9 cellular contexts compared by ENCODE assay signal in the genomic region with DNA sequence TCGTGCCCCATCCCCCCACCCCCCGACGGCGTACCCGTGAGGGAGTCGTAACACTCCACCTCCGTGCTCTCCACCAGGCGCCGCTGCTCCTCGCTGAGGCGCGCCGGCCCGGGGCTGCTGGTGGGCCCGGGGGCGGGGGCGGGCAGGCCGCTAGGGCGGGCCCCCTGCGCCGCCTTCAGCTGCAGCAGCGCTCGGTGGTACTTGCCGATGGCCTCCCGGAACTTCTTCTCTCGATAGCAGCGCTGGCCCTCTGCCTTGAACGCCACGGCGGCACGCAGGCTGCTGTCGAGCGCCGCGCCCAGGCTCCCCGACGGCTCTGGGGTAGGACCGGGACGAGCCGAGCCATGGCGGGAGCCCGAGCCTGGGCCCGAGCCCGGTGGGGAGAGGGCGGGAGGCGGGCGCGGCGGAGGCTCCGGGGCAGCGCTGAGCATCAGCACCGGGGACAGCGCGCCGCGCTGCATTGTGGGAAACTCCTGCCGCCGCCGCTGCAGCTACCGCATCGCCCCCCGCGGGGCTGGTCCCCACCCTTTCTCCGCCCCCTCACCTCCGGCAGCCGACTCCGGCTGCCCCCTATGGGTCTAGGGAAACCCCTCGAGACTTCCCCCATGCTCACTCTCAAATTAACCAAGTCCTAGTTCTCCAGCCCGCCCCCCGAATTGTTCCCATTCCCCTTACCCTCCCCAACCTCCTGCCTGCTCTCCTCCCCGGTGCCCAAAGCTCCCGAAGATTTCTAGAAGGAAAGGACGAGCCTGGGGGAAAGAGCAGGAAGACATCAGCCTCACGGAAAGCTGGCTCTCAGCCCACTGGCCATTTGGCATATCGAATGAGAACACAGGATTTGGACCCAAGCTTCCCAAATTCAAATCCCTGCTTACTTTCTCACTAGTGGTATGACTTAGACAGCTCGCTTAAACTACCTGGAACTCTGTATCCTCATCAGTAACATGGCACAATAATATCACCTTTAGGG. TPM values are rescaled to one million over a fixed set of nuclear protein-coding genes. Genes with fewer than 3 reads are reported as not detected.
DNase-seq lines count a peak whose midpoint lies in the region; ATAC-seq, FAIRE-seq and TF ChIP-seq lines count a peak whose summit lies in the region.
"Had no signal": no experiment of that assay in that cellular context is flagged by ENCODE, and none has a peak within 500 bp of the region (broad histone marks: within the 10 kb centered on the region; RNA-seq: fewer than 3 reads in every experiment).

Gene TTC9B (minus strand): TSS at position 464 of the 970 bp plus-strand sequence. CDS start 3 bp downstream, at position 461.

- WGBS in neuronal stem cell (ENCODE audit: extremely low coverage in 2 of 2, insufficient read length in 2 of 2, insufficient replicate concordance in 1 of 2), 2 donors = no CpG with 5 or more reads among the region's 76 CpGs
- 7 to 16% methylated on average over 11 to 28 of the region's 76 CpGs for WGBS in thyroid gland, 2 donors

- H3K23ac ChIP-seq in neuronal stem cell (ENCODE audit: low read depth, low read length, poor library complexity) = peak within 1 kb of the TSS; percentile 95

- ATAC-seq in T-helper 17 cell (peak; percentile 66), HG03095 (IDR thresholded peaks at IDR 0.05; ENCODE audit: unreplicated experiment) (no peak)

- peaks cover 6% of the 10 kb centered on the region for H3K4me1 Mint-ChIP-seq in T-helper 17 cell

- DNase-seq in GM12891 (ENCODE audit: insufficient read length, low spot score) = no peak
- DNase-seq in T-helper 17 cell = peak in 2 of 3 donors; percentile 27 to 51
- peak; percentile 83 for DNase-seq in cerebellum (ENCODE audit: low spot score)
- DNase-seq in neuronal stem cell (ENCODE audit: low spot score) = peak; percentile 67
- no peak for DNase-seq in NCI-H1105 treated with DMSO at 0.1 percent for 48 hours (lab: John Stamatoyannopoulos, UW)
- no peak for DNase-seq in thyroid gland
- DNase-seq in 8988T = no peak

- H3K36me3 ChIP-seq in neuronal stem cell (replicated peaks in 1 of 2; ENCODE audit: control insufficient read depth in 2 of 2, insufficient read depth in 2 of 2, low read length in 2 of 2) = peaks cover 0 to 4% of the 10 kb centered on the region in 2 donors
- no peaks in the 10 kb centered on the region for H3K36me3 ChIP-seq in thyroid gland

- peaks cover 2% of the 10 kb centered on the region for H3K79me1 ChIP-seq in neuronal stem cell (ENCODE audit: low read depth, low read length)

- no peak within 1 kb of the TSS for H2AK5ac ChIP-seq in neuronal stem cell (ENCODE audit: low read depth, low read length)

- H2BK5ac ChIP-seq in neuronal stem cell (ENCODE audit: low read length) = no peak within 1 kb of the TSS

- H3K18ac ChIP-seq in neuronal stem cell (ENCODE audit: low read length) = peak within 1 kb of the TSS; percentile 57

- no peak within 1 kb of the TSS for H3K4ac ChIP-seq in neuronal stem cell (ENCODE audit: low read length)

- H3K4me3 Mint-ChIP-seq in T-helper 17 cell = no peak within 1 kb of the TSS

- H2BK120ac ChIP-seq in neuronal stem cell (ENCODE audit: low read depth, low read length) = no peak within 1 kb of the TSS

- peaks cover 42% of the 10 kb centered on the region for H3K27me3 Mint-ChIP-seq in T-helper 17 cell

- H3K14ac ChIP-seq in neuronal stem cell (ENCODE audit: low read length) = no peak within 1 kb of the TSS

- H3K27ac ChIP-seq in neuronal stem cell (replicated peaks; ENCODE audit: low read length) (no peak within 1 kb of the TSS), thyroid gland (no peak within 1 kb of the TSS)

- peak within 1 kb of the TSS; percentile 82 for H2AFZ ChIP-seq in neuronal stem cell (ENCODE audit: low read length)

- H3K36me3 Mint-ChIP-seq in T-helper 17 cell (ENCODE audit: low read depth) = peaks cover 4% of the 10 kb centered on the region

- no peak within 1 kb of the TSS for H3K27ac Mint-ChIP-seq in T-helper 17 cell

- no peak within 1 kb of the TSS for H3K9ac ChIP-seq in neuronal stem cell (ENCODE audit: low read depth, low read length, poor library complexity)

- FAIRE-seq in GM12891 (lab: Jason Lieb, UNC) = peak; percentile 48

- no peak within 1 kb of the TSS for H4K91ac ChIP-seq in neuronal stem cell (ENCODE audit: low read depth, low read length, poor library complexity)

- no peak for TF ChIP-seq CTCF in thyroid gland (IDR thresholded peaks at IDR 0.05)

- intact Hi-C loops in thyroid gland (cut with DNase I) = no loop called here

- peak within 1 kb of the TSS; percentile 33 for H3K4me2 ChIP-seq in neuronal stem cell (ENCODE audit: insufficient read depth, low read length, poor library complexity, severe bottlenecking)

- no peak for TF ChIP-seq POLR2A in GM12891 (IDR thresholded peaks at IDR 0.05; ENCODE audit: low read depth, low read length)
- no peak for TF ChIP-seq POLR2A in thyroid gland (IDR thresholded peaks at IDR 0.05)

- H3K4me3 ChIP-seq in neuronal stem cell (ENCODE audit: low read length in 2 of 2) (no peak within 1 kb of the TSS), thyroid gland (replicated peaks in 1 of 3) (no peak within 1 kb of the TSS)

- H3K27me3 ChIP-seq in neuronal stem cell (ENCODE audit: control insufficient read depth in 3 of 3, insufficient read depth in 3 of 3, low read depth in 1 of 3, low read length in 3 of 3) (peaks cover 6 to 46% (median 34%) of the 10 kb centered on the region in 3 experiments), thyroid gland (no peaks in the 10 kb centered on the region)

- no peak within 1 kb of the TSS for H2BK12ac ChIP-seq in neuronal stem cell (ENCODE audit: low read length)

- H4K8ac ChIP-seq in neuronal stem cell (ENCODE audit: low read depth, low read length) = no peak within 1 kb of the TSS

- H3K4me1 ChIP-seq in neuronal stem cell (ENCODE audit: control insufficient read depth in 2 of 2, insufficient read depth in 1 of 2, low read depth in 1 of 2, low read length in 2 of 2) (no peaks in the 10 kb centered on the region), thyroid gland (peaks cover 0 to 22% of the 10 kb centered on the region in 2 donors)

- H2BK15ac ChIP-seq in neuronal stem cell (ENCODE audit: low read length) = no peak within 1 kb of the TSS

- H3K9me3 ChIP-seq in T-helper 17 cell (ENCODE audit: control insufficient read depth, low read length, poor library complexity, severe bottlenecking) (no peaks in the 10 kb centered on the region), neuronal stem cell (replicated peaks in 1 of 2; ENCODE audit: control insufficient read depth in 2 of 2, insufficient read depth in 1 of 2, low read depth in 1 of 2, low read length in 2 of 2) (peaks cover 0 to 2% of the 10 kb centered on the region in 2 donors), thyroid gland (no peaks in the 10 kb centered on the region)

TF ChIP-seq in GM12891, 5 proteins besides CTCF, POLR2A, EP300 and RAD21:
- no peak for TF ChIP-seq SPI1 (IDR thresholded peaks at IDR 0.05; ENCODE audit: low read depth, low read length)
- TF ChIP-seq POLR2AphosphoS5 (IDR thresholded peaks at IDR 0.05; ENCODE audit: low read depth, low read length) = no peak
- no peak for TF ChIP-seq PAX5 (IDR thresholded peaks at IDR 0.05; ENCODE audit: insufficient read depth, low read length, severe bottlenecking)

RNA-seq across cellular contexts. Expression of gene TTC9B, which starts in this region (rescaled TPM):
- polyA plus RNA-seq in GM12891 (2012; ENCODE audit: low read depth, missing spikeins) = 0.13 TPM
- not detected for total RNA-seq in T-helper 17 cell
- total RNA-seq in cerebellum = 15.0 TPM
- polyA plus RNA-seq in neuronal stem cell (2013, experiment 1 of 2) = not detected
- not detected for polyA plus RNA-seq in neuronal stem cell (2013, experiment 2 of 2)
- total RNA-seq in thyroid gland = not detected
- total RNA-seq: fibroblast of lung had no signal
- polyA plus RNA-seq: fibroblast of lung had no signal

Comparison
In these comparisons a context has a peak if more than half of its experiments do, and no peak if none do; other contexts are left out.
1. RNA of gene TTC9B (total RNA-seq): 15.0 TPM in cerebellum (single experiment); not detected in T-helper 17 cell and not detected in thyroid gland; every median in the first group is over 10 times any median in the second.
2. Peak in DNase-seq and ATAC-seq in T-helper 17 cell; RNA of the gene not detected or under 1 TPM.
3. DNase-seq: peak in cerebellum (single experiment) and neuronal stem cell (single experiment); none in GM12891 (single experiment), NCI-H1105 treated with DMSO at 0.1 percent for 48 hours (single experiment), thyroid gland (0 of 2) and 8988T (single experiment).